In genomic region chr19:8185343-8186068, GRCh38 we compare ENCODE assay signal across 25 cellular contexts. TPM values are rescaled to one million over a fixed set of nuclear protein-coding genes. Genes with fewer than 3 reads are reported as not detected.
A peak's percentile ranks its signal among the peaks of the same experiment; 100 is the strongest.
DNase-seq lines count a peak whose midpoint lies in the region; ATAC-seq, FAIRE-seq and TF ChIP-seq lines count a peak whose summit lies in the region.
"Had no signal": no experiment of that assay in that cellular context is flagged by ENCODE, and none has a peak within 500 bp of the region (broad histone marks: within the 10 kb centered on the region; RNA-seq: fewer than 3 reads in every experiment).

No MANE protein-coding gene starts in this region.

- H3K9me3 ChIP-seq in HEK293 (ENCODE audit: control insufficient read depth, insufficient read depth, low read depth, low read length) (no peaks in the 10 kb centered on the region), GM12878 (replicated peaks; ENCODE audit: control insufficient read depth, insufficient read depth, low read length) (no peaks in the 10 kb centered on the region), left lung (no peaks in the 10 kb centered on the region)
- H3K9me3 ChIP-seq: A549, HAP-1 had no signal

- RAD21 ChIA-PET in GM12878 (lab: Charles Lee; ENCODE audit: unreplicated experiment): no interaction called here

- SMC1A ChIA-PET in GM12878 (lab: Charles Lee; ENCODE audit: uncharacterized antibody, unreplicated experiment): interaction anchor here (1.0 to 1.2 kb wide), 2 partner anchors 10 to 24 kb away, joined by 3 read pairs; partner anchors contain the start of gene CERS4

- TF ChIP-seq CTCF in GM10248 (IDR thresholded peaks at IDR 0.05; ENCODE audit: control extremely low read depth, extremely low read depth, low read depth, missing control alignments) (no peak), HEK293 (tag by site-specific recombination; IDR thresholded peaks at IDR 0.05) (no peak), GM12878 (IDR thresholded peaks at IDR 0.05 in 2 of 3, conservative IDR thresholded peaks at IDR 0.05 in 1 of 3; ENCODE audit: control insufficient read depth in 2 of 3, extremely low read depth in 1 of 3, insufficient read depth in 1 of 3, low read depth in 3 of 3, low read length in 3 of 3) (no peak), left lung (IDR thresholded peaks at IDR 0.05) (no peak)

- H2AFZ ChIP-seq in GM12878 (ENCODE audit: control insufficient read depth, low read depth, low read length): no peak overlapping the region
- H2AFZ ChIP-seq: GM23338 had no signal

- BruUV-seq in GM12878 (replicated peaks; lab: Mats Ljungman, UMichigan): no TSS peak

- H3K27me3 ChIP-seq in GM12878 (replicated peaks in 1 of 2; ENCODE audit: control insufficient read depth in 2 of 2, insufficient read depth in 2 of 2, low read length in 1 of 2): no peaks in the 10 kb centered on the region
- no peaks in the 10 kb centered on the region for H3K27me3 ChIP-seq in left lung

- intact Hi-C loops in GM12878 (cut with micrococcal nuclease; ENCODE audit: unreplicated experiment) (no loop called here), left lung (cut with DNase I) (no loop called here)

- no peak overlapping the region for H3K4me2 ChIP-seq in GM12878 (ENCODE audit: control insufficient read depth, insufficient read depth)
- H3K4me2 ChIP-seq: A549, GM23338 had no signal

- peak; percentile 6 for DNase-seq in GM10248 (ENCODE audit: extremely low spot score)
- DNase-seq in GM12878 (ENCODE audit: low read depth, low spot score): no peak
- no peak for DNase-seq in left lung
- no peak for DNase-seq in AML-193 (lab: John Stamatoyannopoulos, UW)
- DNase-seq in NCI-H345 treated with DMSO at 0.1 percent for 48 hours (lab: John Stamatoyannopoulos, UW; ENCODE audit: unreplicated experiment): no peak
- DNase-seq: C1 segment of cervical spinal cord; CD4-positive, alpha-beta memory T cell; COR-L47; Karpas-422; NCI-H1092 treated with DMSO at 0.1 percent for 48 hours; NCI-H1436; NCI-H187; NCI-H2107; NCI-H526 treated with DMSO at 0.1 percent for 48 hours; Right ventricle myocardium superior; RPMI8226; T-cell had no signal

- POLR2A ChIA-PET in GM10248 (lab: Yijun Ruan, JAX): no interaction called here
- POLR2A ChIA-PET in HEK293 (lab: Yijun Ruan, JAX): interaction anchor here (0.7 kb wide), 1 partner anchor 265 kb away, joined by 7 read pairs; the partner anchor contains the start of gene SNAPC2
- POLR2A ChIA-PET in GM12878 (lab: Charles Lee): no interaction called here

- CTCF ChIA-PET in GM10248 (lab: Yijun Ruan, JAX) (interaction anchor here (0.9 kb wide), 2 partner anchors 13 to 168 kb away, joined by 3 read pairs; no protein-coding TSS in a partner anchor), HEK293 (lab: Yijun Ruan, JAX) (no interaction called here), GM12878 (lab: Yijun Ruan, JAX) (interaction anchor here (0.8 kb wide), 1 partner anchor 27 kb away, joined by 4 read pairs; no protein-coding TSS in a partner anchor)

- TF ChIP-seq EP300 in GM12878 (IDR thresholded peaks at IDR 0.05; ENCODE audit: borderline replicate concordance in 1 of 2, control insufficient read depth in 1 of 2, low read depth in 2 of 2, low read length in 2 of 2): no peak

- ATAC-seq in GM12878 (0 out of 3 replicates have a peak, but pooled peaks have one; percentile 20), left lung (peak; percentile 50), GM21367 (IDR thresholded peaks at IDR 0.05; ENCODE audit: unreplicated experiment) (no peak)
- ATAC-seq: GM23338, T-cell had no signal

- no peak for FAIRE-seq in GM12878 (lab: Jason Lieb, UNC)
- FAIRE-seq: A549 had no signal

- H3K79me2 ChIP-seq in GM12878 (ENCODE audit: control insufficient read depth, insufficient read depth, low read length): no peaks in the 10 kb centered on the region

- TF ChIP-seq RAD21 in GM12878 (IDR thresholded peaks at IDR 0.05; ENCODE audit: insufficient read depth, low read depth, low read length): no peak

- no peak for TF ChIP-seq POLR2A in GM12878 (IDR thresholded peaks at IDR 0.05; ENCODE audit: low read depth, low read length)

- no peak overlapping the region for H3K9ac ChIP-seq in GM12878 (ENCODE audit: control insufficient read depth, insufficient read depth, low read length)

- no peaks in the 10 kb centered on the region for H3K4me1 ChIP-seq in HEK293 (ENCODE audit: control insufficient read depth, insufficient read depth, low read length)
- peaks cover 8% of the 10 kb centered on the region for H3K4me1 ChIP-seq in GM12878 (ENCODE audit: control insufficient read depth, insufficient read depth, low read length)
- H3K4me1 ChIP-seq in left lung: peaks cover 0 to 19% of the 10 kb centered on the region in 2 donors
- H3K4me1 ChIP-seq: HAP-1 had no signal

- in situ Hi-C loops in GM12878 (cut with MboI): no loop called here

- H3K27ac ChIP-seq in HEK293 (ENCODE audit: extremely low read depth, low read depth, low read length): no peak overlapping the region
- no peak overlapping the region for H3K27ac ChIP-seq in GM12878 (ENCODE audit: control insufficient read depth, insufficient read depth)
- no peak overlapping the region for H3K27ac ChIP-seq in left lung
- H3K27ac ChIP-seq: A549 had no signal

- H3K4me3 ChIP-seq in HEK293 (ENCODE audit: low read depth, low read length) (no peak overlapping the region), GM12878 (no peak overlapping the region), left lung (no peak overlapping the region)
- H3K4me3 ChIP-seq: A549, GM23338, HAP-1 had no signal

- WGBS in GM12878 (ENCODE audit: insufficient coverage, insufficient replicate concordance, low lambda C conversion rate, missing lambda C conversion rate): 68% methylated on average over 5 of the region's 5 CpGs

- H3K36me3 ChIP-seq in HEK293 (ENCODE audit: control insufficient read depth in 2 of 2, insufficient read depth in 1 of 2, low read length in 2 of 2): no peaks in the 10 kb centered on the region
- no peaks in the 10 kb centered on the region for H3K36me3 ChIP-seq in GM12878 (ENCODE audit: control insufficient read depth in 2 of 2, insufficient read depth in 2 of 2, low read length in 1 of 2)
- H3K36me3 ChIP-seq in left lung: no peaks in the 10 kb centered on the region
- H3K36me3 ChIP-seq: HAP-1 had no signal

- no peaks in the 10 kb centered on the region for H4K20me1 ChIP-seq in GM12878 (ENCODE audit: control insufficient read depth, insufficient read depth)

TF ChIP-seq in HEK293, 187 proteins besides CTCF, POLR2A, EP300 and RAD21 (continues in another document):
- TF ChIP-seq ZNF335 (tag by site-specific recombination; conservative IDR thresholded peaks at IDR 0.05) (no peak), PRDM1 (tag by site-specific recombination; IDR thresholded peaks at IDR 0.05) (peak; percentile 75), ZNF785 (tag by site-specific recombination; IDR thresholded peaks at IDR 0.05) (no peak), SP7 (tag by site-specific recombination; IDR thresholded peaks at IDR 0.05) (no peak), ZNF221 (tag by site-specific recombination; IDR thresholded peaks at IDR 0.05; ENCODE audit: borderline replicate concordance) (no peak), ZNF239 (tag by site-specific recombination; IDR thresholded peaks at IDR 0.05) (no peak)

TF ChIP-seq in GM12878, 131 proteins besides CTCF, POLR2A, EP300 and RAD21 (continues in another document):
- no peak for TF ChIP-seq KDM1A (IDR thresholded peaks at IDR 0.05; ENCODE audit: borderline replicate concordance)
- no peak for TF ChIP-seq IKZF2 (IDR thresholded peaks at IDR 0.05)

RNA-seq across cellular contexts. Expression of gene CERS4, which starts 23.7 kb away (rescaled TPM):
- total RNA-seq in GM12878 (2013; cell fraction: nucleolus; rRNA removed): 93.8 and 104 TPM in 2 replicates
- total RNA-seq in GM12878 (2014; rRNA removed) (46.3 and 46.8 TPM in 2 replicates), GM12878 (2014; rRNA removed; fragmentation: Illumina TruSeq; extraction: Trizol) (17.3 and 18.2 TPM in 2 replicates), GM12878 (2021) (41.7 and 43.1 TPM in 2 replicates), left lung (10 to 100 TPM; 36.8 to 38.6 TPM)
- polyA plus RNA-seq in GM12878 (2011; ENCODE audit: low read depth): 7.7 TPM
- polyA plus RNA-seq in GM12878 (2011; rRNA removed) (29.5 and 62.1 TPM in 2 replicates), GM12878 (2014; fragmentation: Illumina TruSeq; extraction: Trizol) (12.7 and 16.2 TPM in 2 replicates), GM12878 (2014; fragmentation: Nextera tagmentation; extraction: Ambion mirVana) (1 to 10 TPM in 1 of 2 experiments, under 1 TPM in 1; 0.34 to 1.9 TPM), GM12878 (2014; rRNA removed) (53.6 and 55.4 TPM in 2 replicates), GM12878 (2016; fragmentation: Nextera tagmentation; extraction: Ambion mirVana) (10 to 100 TPM; 19.9 to 21.6 TPM)
- 70.2 and 82.3 TPM in 2 replicates for polyA plus RNA-seq in GM12878 (2011; cell fraction: cytosol; rRNA removed)
- 88.0 and 94.5 TPM in 2 replicates for polyA plus RNA-seq in GM12878 (2011; cell fraction: nucleus; rRNA removed)
- polyA plus RNA-seq in GM12878 (2012): 23.1 and 31.6 TPM in 2 replicates
- polyA minus RNA-seq in GM12878 (2011; rRNA and poly(A)+ RNA removed): 68.0 and 73.3 TPM in 2 replicates
- polyA minus RNA-seq in GM12878 (2011; cell fraction: cytosol; rRNA and poly(A)+ RNA removed): 18.3 and 19.1 TPM in 2 replicates
- 24.3 and 31.7 TPM in 2 replicates for polyA minus RNA-seq in GM12878 (2011; cell fraction: nucleus; rRNA and poly(A)+ RNA removed)

RNA-seq across cellular contexts. Expression of gene FBN3, which starts 36.1 kb away (rescaled TPM):
- total RNA-seq in GM12878 (2013; cell fraction: nucleolus; rRNA removed): not detected in 2 replicates
- total RNA-seq in GM12878 (2014; rRNA removed): not detected in 2 replicates
- total RNA-seq in GM12878 (2014; rRNA removed; fragmentation: Illumina TruSeq; extraction: Trizol): not detected in 2 replicates
- total RNA-seq in GM12878 (2021): 0.03 and 0.05 TPM in 2 replicates
- polyA plus RNA-seq in GM12878 (2011; ENCODE audit: low read depth): not detected
- not detected in 2 replicates for polyA plus RNA-seq in GM12878 (2011; rRNA removed)
- polyA plus RNA-seq in GM12878 (2011; cell fraction: cytosol; rRNA removed): under 0.01 and 0.19 TPM in 2 replicates
- 0.27 and 0.59 TPM in 2 replicates for polyA plus RNA-seq in GM12878 (2011; cell fraction: nucleus; rRNA removed)
- 0.01 TPM in 2 replicates for polyA plus RNA-seq in GM12878 (2012)
- not detected in 2 replicates for polyA plus RNA-seq in GM12878 (2014; fragmentation: Illumina TruSeq; extraction: Trizol)
- not detected for polyA plus RNA-seq in GM12878 (2014; fragmentation: Nextera tagmentation; extraction: Ambion mirVana)
- not detected in 2 replicates for polyA plus RNA-seq in GM12878 (2014; rRNA removed)
- polyA plus RNA-seq in GM12878 (2016; fragmentation: Nextera tagmentation; extraction: Ambion mirVana): not detected
- polyA minus RNA-seq in GM12878 (2011; rRNA and poly(A)+ RNA removed): not detected in 2 replicates
- polyA minus RNA-seq in GM12878 (2011; cell fraction: cytosol; rRNA and poly(A)+ RNA removed): not detected in 2 replicates
- polyA minus RNA-seq in GM12878 (2011; cell fraction: nucleus; rRNA and poly(A)+ RNA removed): not detected in 2 replicates
- 1 to 10 TPM in 1 of 2 donors, under 1 TPM in 1; 0.63 to 4.8 TPM for total RNA-seq in left lung
- total RNA-seq: CD4-positive, alpha-beta memory T cell; M059J; Right ventricle myocardium superior; SK-MEL-5 had no signal
- polyA plus RNA-seq: A549; CD4-positive, alpha-beta memory T cell; IgD-negative memory B cell had no signal
